Comparison of ENCODE assay signal across 13 cellular contexts in the genomic region with DNA sequence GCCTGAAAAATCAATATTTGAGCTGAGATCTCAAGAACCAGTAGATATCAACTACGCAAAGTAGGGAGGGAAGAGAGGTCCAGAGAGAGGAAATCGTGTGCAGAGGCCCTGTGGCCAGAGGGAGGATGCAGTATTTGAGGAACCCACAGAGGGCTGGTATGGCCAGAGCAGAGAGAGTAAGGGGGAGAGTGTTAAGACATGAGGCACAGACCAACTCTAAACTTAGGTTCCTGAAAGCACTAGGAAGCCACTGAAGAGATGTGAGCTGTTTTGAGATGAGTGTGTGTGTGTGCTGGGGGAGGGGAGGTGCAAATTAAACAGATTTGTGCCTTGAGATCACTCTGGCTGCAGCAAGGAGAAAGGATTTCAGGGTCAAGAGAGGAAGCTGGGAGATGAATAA. TPM values are rescaled to one million over a fixed set of nuclear protein-coding genes. Genes with fewer than 3 reads are reported as not detected.
DNase-seq lines count a peak whose midpoint lies in the region; ATAC-seq and TF ChIP-seq lines count a peak whose summit lies in the region.
"Had no signal": no experiment of that assay in that cellular context is flagged by ENCODE, and none has a peak within 500 bp of the region (broad histone marks: within the 10 kb centered on the region; RNA-seq: fewer than 3 reads in every experiment).

No MANE protein-coding gene starts in this region.

- TF ChIP-seq CTCF in GM12865 (IDR thresholded peaks at IDR 0.05; ENCODE audit: insufficient read depth, low read depth, low read length, missing control alignments) (no peak), mucosa of descending colon (IDR thresholded peaks at IDR 0.05) (no peak), Calu3 (IDR thresholded peaks at IDR 0.05; ENCODE audit: unreplicated experiment) (no peak), MM.1S (IDR thresholded peaks at IDR 0.05; ENCODE audit: low read length) (no peak)

- CTCF ChIA-PET in Calu3 (lab: Charles Lee), result no interaction called here

- no TSS peak for BruUV-seq in Calu3 (replicated peaks; lab: Mats Ljungman, UMichigan)

- no peak overlapping the region for H3K27ac Mint-ChIP-seq in Calu3 (ENCODE audit: unreplicated experiment)

- no peak overlapping the region for H3K9ac ChIP-seq in MM.1S (ENCODE audit: low read length)

- H3K4me1 ChIP-seq in mucosa of descending colon (ENCODE audit: low read depth) (peaks cover 10% of the 10 kb centered on the region), MM.1S (ENCODE audit: low read length) (no peaks in the 10 kb centered on the region)
- H3K4me1 ChIP-seq: SJSA1 had no signal

- H3K27ac ChIP-seq in MM.1S (ENCODE audit: low read length), result no peak overlapping the region
- H3K27ac ChIP-seq: epithelial cell of prostate, SJSA1 had no signal

- H3K9me3 ChIP-seq in mucosa of descending colon (no peaks in the 10 kb centered on the region), MM.1S (replicated peaks; ENCODE audit: insufficient read depth, low read length) (no peaks in the 10 kb centered on the region)
- H3K9me3 ChIP-seq: SJSA1 had no signal

- peaks cover 62% of the 10 kb centered on the region for H3K27me3 Mint-ChIP-seq in Calu3 (ENCODE audit: unreplicated experiment)

- H3K79me2 ChIP-seq in MM.1S (ENCODE audit: low read length), result no peaks in the 10 kb centered on the region

- no peaks in the 10 kb centered on the region for H3F3A ChIP-seq in MM.1S (ENCODE audit: insufficient read depth, low read length)

- no peaks in the 10 kb centered on the region for H3K36me3 Mint-ChIP-seq in Calu3 (ENCODE audit: insufficient read depth, unreplicated experiment)

- H3K36me3 ChIP-seq in mucosa of descending colon (ENCODE audit: low read depth), result no peaks in the 10 kb centered on the region
- H3K36me3 ChIP-seq in MM.1S (replicated peaks; ENCODE audit: insufficient read depth, low read length), result no peaks in the 10 kb centered on the region
- H3K36me3 ChIP-seq: SJSA1 had no signal

- H2AFZ ChIP-seq in MM.1S (ENCODE audit: low read length), result no peak overlapping the region

- H3K4me1 Mint-ChIP-seq in Calu3 (ENCODE audit: low read depth, unreplicated experiment), result peaks cover 9% of the 10 kb centered on the region
- H3K4me1 Mint-ChIP-seq: neural crest cell had no signal

- H3K9me3 Mint-ChIP-seq in Calu3 (ENCODE audit: low read depth, unreplicated experiment), result no peaks in the 10 kb centered on the region
- H3K9me3 Mint-ChIP-seq: neural crest cell had no signal

- no peaks in the 10 kb centered on the region for H3K9me2 ChIP-seq in MM.1S (replicated peaks; ENCODE audit: insufficient read depth, low read length)

- H4K20me1 ChIP-seq in MM.1S (ENCODE audit: insufficient read depth, low read length), result no peaks in the 10 kb centered on the region

- H3K27me3 ChIP-seq in MM.1S (replicated peaks; ENCODE audit: insufficient read depth, low read length), result peaks cover 25% of the 10 kb centered on the region

- H3K4me3 ChIP-seq in GM12865 (ENCODE audit: low read depth, low read length) (no peak overlapping the region), mucosa of descending colon (no peak overlapping the region), MM.1S (ENCODE audit: low read length) (no peak overlapping the region)
- H3K4me3 ChIP-seq: SJSA1 had no signal

- no peak overlapping the region for H3K4me3 Mint-ChIP-seq in Calu3 (ENCODE audit: low read depth, unreplicated experiment)
- H3K4me3 Mint-ChIP-seq: neural crest cell had no signal

- H3K4me2 ChIP-seq in MM.1S (ENCODE audit: low read depth, low read length), result no peak overlapping the region

- ATAC-seq in HG02884 (IDR thresholded peaks at IDR 0.05; ENCODE audit: unreplicated experiment), result peak; percentile 89
- ATAC-seq in mucosa of descending colon, result no peak

- intact Hi-C loops in mucosa of descending colon (cut with DNase I, micrococcal nuclease), result no loop called here
- intact Hi-C loops in Calu3 (cut with micrococcal nuclease; ENCODE audit: unreplicated experiment), result no loop called here

- DNase-seq in GM12865 (ENCODE audit: low read depth) (peak; percentile 93), GM19238 (ENCODE audit: insufficient read length, low spot score) (peak; percentile 67), NCI-H82 treated with DMSO at 0.1 percent for 48 hours (lab: John Stamatoyannopoulos, UW; ENCODE audit: unreplicated experiment) (peak; percentile 28), mucosa of descending colon (no peak), Calu3 (no peak), MM.1S (no peak)
- no peak for DNase-seq in activated CD4-positive, alpha-beta T cell treated with anti-CD3 and anti-CD28 coated beads for 1 hour
- DNase-seq: NCI-H2029 treated with DMSO at 0.1 percent for 48 hours had no signal

RNA-seq across cellular contexts. Expression of gene SLC13A2, which starts 10.9 kb away (rescaled TPM):
- total RNA-seq in mucosa of descending colon (10 to 100 TPM; 14.9 to 87.0 (median 17.1) TPM), Calu3 (2022) (not detected in 2 replicates)
- total RNA-seq: neural crest cell, SJSA1, subcutaneous adipose tissue had no signal

RNA-seq across cellular contexts. Expression of gene FOXN1, which starts 21.9 kb away (rescaled TPM):
- total RNA-seq in mucosa of descending colon, result under 1 TPM in 2 of 3 donors, not detected in 1; 0.46 to 0.69 TPM
- not detected in 2 replicates for total RNA-seq in Calu3 (2022)
- total RNA-seq: neural crest cell, SJSA1, subcutaneous adipose tissue had no signal

Comparison
In these comparisons a context has a peak if more than half of its experiments do, and no peak if none do; other contexts are left out.
1. DNase-seq: peak in GM12865 (single experiment), GM19238 (single experiment) and NCI-H82 treated with DMSO at 0.1 percent for 48 hours (single experiment); none in mucosa of descending colon (0 of 3), Calu3 (single experiment), activated CD4-positive, alpha-beta T cell treated with anti-CD3 and anti-CD28 coated beads for 1 hour (single experiment) and MM.1S (single experiment).
2. RNA of gene SLC13A2, which starts 10.9 kb away (total RNA-seq): 14.9 to 87.0 TPM in mucosa of descending colon; not detected in Calu3; every median in the first group is over 10 times any median in the second.